Comparison of ENCODE assay signal across 23 cellular contexts in genomic region chr2:42324244-42324643, GRCh38. TPM values are rescaled to one million over a fixed set of nuclear protein-coding genes. Genes with fewer than 3 reads are reported as not detected.
DNase-seq lines count a peak whose midpoint lies in the region; ATAC-seq, FAIRE-seq and TF ChIP-seq lines count a peak whose summit lies in the region.
"Had no signal": no experiment of that assay in that cellular context is flagged by ENCODE, and none has a peak within 500 bp of the region (broad histone marks: within the 10 kb centered on the region; RNA-seq: fewer than 3 reads in every experiment).

No MANE protein-coding gene starts in this region.

- WGBS in HepG2 (ENCODE audit: low lambda C conversion rate): 98% methylated on average over 4 of the region's 4 CpGs
- WGBS in right lobe of liver (ENCODE audit: insufficient coverage, low coverage, low lambda C conversion rate, missing lambda C conversion rate): 100% methylated on average over 3 of the region's 4 CpGs

- no peaks in the 10 kb centered on the region for H3K27me3 Mint-ChIP-seq in Caco-2 (ENCODE audit: insufficient read depth, unreplicated experiment)
- H3K27me3 Mint-ChIP-seq in activated T-helper 17 cell treated with anti-CD3 and anti-CD28 coated beads, Interleukin-2, amount 50 U/mL, for 72 hours: no peaks in the 10 kb centered on the region
- H3K27me3 Mint-ChIP-seq in glutamatergic neuron (ENCODE audit: unreplicated experiment): no peaks in the 10 kb centered on the region

- no peak overlapping the region for H3K9ac ChIP-seq in HepG2 (ENCODE audit: insufficient read depth, low read depth, low read length)
- H3K9ac ChIP-seq: BLaER1 had no signal

- in situ Hi-C loops in HepG2 (cut with HindIII; ENCODE audit: extremely low pct_ligation_motif_present, low pct_unique_long_range_greater_than_20kb): no loop called here

- H3K4me1 ChIP-seq in HepG2 (ENCODE audit: insufficient read depth, low read length) (peaks cover 52% of the 10 kb centered on the region), right lobe of liver (peaks cover 0 to 19% (median 3%) of the 10 kb centered on the region in 4 donors), Caco-2 (no peaks in the 10 kb centered on the region)
- H3K4me1 ChIP-seq: BLaER1, SJSA1 had no signal

- no peaks in the 10 kb centered on the region for H3K9me3 ChIP-seq in HepG2 (ENCODE audit: low read length)
- no peaks in the 10 kb centered on the region for H3K9me3 ChIP-seq in right lobe of liver
- H3K9me3 ChIP-seq in Caco-2: no peaks in the 10 kb centered on the region
- H3K9me3 ChIP-seq: BLaER1, SJSA1 had no signal

- peak overlapping the region; percentile 59 for H3K27ac Mint-ChIP-seq in Caco-2 (ENCODE audit: unreplicated experiment)
- H3K27ac Mint-ChIP-seq in activated T-helper 17 cell treated with anti-CD3 and anti-CD28 coated beads, Interleukin-2, amount 50 U/mL, for 72 hours: peak overlapping the region; percentile 9
- peak overlapping the region; percentile 82 for H3K27ac Mint-ChIP-seq in stimulated activated effector memory CD8-positive, alpha-beta T cell treated with anti-CD3 and anti-CD28 coated beads, Interleukin-12 subunit alpha, Interleukin-12 subunit beta, amount 100 ng/mL, for 72 hours
- H3K27ac Mint-ChIP-seq in glutamatergic neuron (ENCODE audit: unreplicated experiment): no peak overlapping the region

- no peak for FAIRE-seq in HepG2 (lab: Jason Lieb, UNC)
- FAIRE-seq: A204.1, G401.6, H54 had no signal

- H3K27me3 ChIP-seq in HepG2 (ENCODE audit: control insufficient read depth in 1 of 2, insufficient read depth in 2 of 2, low read length in 2 of 2) (no peaks in the 10 kb centered on the region), right lobe of liver (no peaks in the 10 kb centered on the region), Caco-2 (replicated peaks; ENCODE audit: control insufficient read depth, insufficient read depth, low read length) (no peaks in the 10 kb centered on the region)
- H3K27me3 ChIP-seq: BLaER1, SJSA1 had no signal

- H3K4me1 Mint-ChIP-seq in Caco-2 (ENCODE audit: low read depth, unreplicated experiment) (no peaks in the 10 kb centered on the region), glutamatergic neuron (ENCODE audit: low read depth, unreplicated experiment) (no peaks in the 10 kb centered on the region)
- H3K4me1 Mint-ChIP-seq in activated T-helper 17 cell treated with anti-CD3 and anti-CD28 coated beads, Interleukin-2, amount 50 U/mL, for 72 hours: peaks cover 4% of the 10 kb centered on the region
- no peaks in the 10 kb centered on the region for H3K4me1 Mint-ChIP-seq in stimulated activated effector memory CD8-positive, alpha-beta T cell treated with anti-CD3 and anti-CD28 coated beads, Interleukin-12 subunit alpha, Interleukin-12 subunit beta, amount 100 ng/mL, for 72 hours

- TF ChIP-seq POLR2A in HepG2 (IDR thresholded peaks at IDR 0.05; ENCODE audit: insufficient read depth in 1 of 2, low read depth in 2 of 2, low read length in 2 of 2) (no peak), right lobe of liver (IDR thresholded peaks at IDR 0.05) (no peak)

- POLR2A ChIA-PET in HepG2 (lab: Yijun Ruan, JAX) (no interaction called here), Caco-2 (lab: Charles Lee) (no interaction called here)

- H2AFZ ChIP-seq in HepG2 (ENCODE audit: low read length): no peak overlapping the region
- H2AFZ ChIP-seq: PC-9 had no signal

- CTCF ChIA-PET in HepG2 (lab: Yijun Ruan, JAX; ENCODE audit: low intra/inter-chr PET ratio, low total read pairs): no interaction called here
- CTCF ChIA-PET in Caco-2 (lab: Charles Lee): no interaction called here

- TF ChIP-seq EP300 in HepG2 (IDR thresholded peaks at IDR 0.05; ENCODE audit: low read depth in 2 of 2, low read length in 2 of 2) (no peak), HepG2 (CRISPR knock-in tag; IDR thresholded peaks at IDR 0.05; ENCODE audit: borderline replicate concordance) (no peak)

- H3K4me2 ChIP-seq in HepG2 (ENCODE audit: low read depth, low read length): no peak overlapping the region
- H3K4me2 ChIP-seq: BLaER1, PC-9 had no signal

- BruUV-seq in HepG2 (replicated peaks; lab: Mats Ljungman, UMichigan) (no TSS peak), Caco-2 (replicated peaks; lab: Mats Ljungman, UMichigan) (no TSS peak)

- peaks cover 57% of the 10 kb centered on the region for H4K20me1 ChIP-seq in HepG2 (ENCODE audit: insufficient read depth, low read length)
- H4K20me1 ChIP-seq: BLaER1 had no signal

- TF ChIP-seq RAD21 in HepG2 (CRISPR knock-in tag; IDR thresholded peaks at IDR 0.05): no peak

- DNase-seq in HepG2 (ENCODE audit: low spot score): no peak
- no peak for DNase-seq in right lobe of liver
- no peak for DNase-seq in Caco-2
- no peak for DNase-seq in stimulated activated effector memory CD8-positive, alpha-beta T cell treated with anti-CD3 and anti-CD28 coated beads, Interleukin-12 subunit alpha, Interleukin-12 subunit beta, amount 100 ng/mL, for 72 hours (ENCODE audit: low spot score in 2 of 2)
- no peak for DNase-seq in glutamatergic neuron
- no peak for DNase-seq in glomerular visceral epithelial cell (ENCODE audit: extremely low spot score)
- DNase-seq: KBM-7, MV-4-11, NCI-H1105 treated with DMSO at 0.1 percent for 48 hours, NCI-H146, NCI-H2029, NCI-H446, NCI-H526, NCI-H82, PC-9 had no signal

- H3K9me3 Mint-ChIP-seq in Caco-2 (ENCODE audit: unreplicated experiment) (no peaks in the 10 kb centered on the region), glutamatergic neuron (ENCODE audit: unreplicated experiment) (no peaks in the 10 kb centered on the region)
- H3K9me3 Mint-ChIP-seq in activated T-helper 17 cell treated with anti-CD3 and anti-CD28 coated beads, Interleukin-2, amount 50 U/mL, for 72 hours: no peaks in the 10 kb centered on the region
- H3K9me3 Mint-ChIP-seq in stimulated activated effector memory CD8-positive, alpha-beta T cell treated with anti-CD3 and anti-CD28 coated beads, Interleukin-12 subunit alpha, Interleukin-12 subunit beta, amount 100 ng/mL, for 72 hours: no peaks in the 10 kb centered on the region

- H3K4me3 ChIP-seq in HepG2 (replicated peaks in 1 of 3; ENCODE audit: insufficient read depth in 1 of 3, low read depth in 2 of 3, low read length in 3 of 3) (no peak overlapping the region), right lobe of liver (no peak overlapping the region), Caco-2 (ENCODE audit: low read depth, low read length) (no peak overlapping the region)
- H3K4me3 ChIP-seq: BLaER1, PC-9, SJSA1 had no signal

- peak overlapping the region; percentile 4 for H3K27ac ChIP-seq in HepG2 (ENCODE audit: extremely low read length, insufficient read depth, low read length)
- H3K27ac ChIP-seq in right lobe of liver: no peak overlapping the region
- H3K27ac ChIP-seq: BLaER1, PC-9, SJSA1 had no signal

- no peak for TF ChIP-seq CTCF in HepG2 (CRISPR knock-in tag; IDR thresholded peaks at IDR 0.05)
- TF ChIP-seq CTCF in right lobe of liver (IDR thresholded peaks at IDR 0.05): no peak
- no peak for TF ChIP-seq CTCF in Caco-2 (IDR thresholded peaks at IDR 0.05; ENCODE audit: insufficient read depth in 1 of 2, low read depth in 1 of 2, low read length in 1 of 2, severe bottlenecking in 1 of 2, unreplicated experiment in 1 of 2)
- TF ChIP-seq CTCF in glutamatergic neuron (IDR thresholded peaks at IDR 0.05; ENCODE audit: partially characterized antibody, unreplicated experiment): no peak

- intact Hi-C loops in HepG2 (cut with micrococcal nuclease; ENCODE audit: unreplicated experiment): no loop called here
- intact Hi-C loops in right lobe of liver (cut with DNase I): no loop called here
- intact Hi-C loops in Caco-2 (cut with micrococcal nuclease; ENCODE audit: unreplicated experiment): no loop called here

- H3K36me3 ChIP-seq in HepG2 (replicated peaks in 1 of 2; ENCODE audit: control insufficient read depth in 1 of 2, insufficient read depth in 2 of 2, low read length in 2 of 2): peaks cover 24 to 91% of the 10 kb centered on the region in 2 experiments
- H3K36me3 ChIP-seq in right lobe of liver: peaks cover 0 to 11% (median 4%) of the 10 kb centered on the region in 4 donors
- H3K36me3 ChIP-seq in Caco-2 (ENCODE audit: control insufficient read depth, insufficient read depth, low read length): no peaks in the 10 kb centered on the region; the same call in 1 of the 2 replicates

- no peak overlapping the region for H3K4me3 Mint-ChIP-seq in Caco-2 (ENCODE audit: unreplicated experiment)
- H3K4me3 Mint-ChIP-seq in activated T-helper 17 cell treated with anti-CD3 and anti-CD28 coated beads, Interleukin-2, amount 50 U/mL, for 72 hours: no peak overlapping the region
- H3K4me3 Mint-ChIP-seq in stimulated activated effector memory CD8-positive, alpha-beta T cell treated with anti-CD3 and anti-CD28 coated beads, Interleukin-12 subunit alpha, Interleukin-12 subunit beta, amount 100 ng/mL, for 72 hours: no peak overlapping the region
- H3K4me3 Mint-ChIP-seq in glutamatergic neuron (ENCODE audit: unreplicated experiment): no peak overlapping the region

- peaks cover 81% of the 10 kb centered on the region for H3K36me3 Mint-ChIP-seq in Caco-2 (ENCODE audit: insufficient read depth, unreplicated experiment)
- H3K36me3 Mint-ChIP-seq in activated T-helper 17 cell treated with anti-CD3 and anti-CD28 coated beads, Interleukin-2, amount 50 U/mL, for 72 hours (ENCODE audit: low read depth): peaks cover 93% of the 10 kb centered on the region
- H3K36me3 Mint-ChIP-seq in stimulated activated effector memory CD8-positive, alpha-beta T cell treated with anti-CD3 and anti-CD28 coated beads, Interleukin-12 subunit alpha, Interleukin-12 subunit beta, amount 100 ng/mL, for 72 hours: peaks cover 66% of the 10 kb centered on the region
- no peaks in the 10 kb centered on the region for H3K36me3 Mint-ChIP-seq in glutamatergic neuron (ENCODE audit: unreplicated experiment)

- no peaks in the 10 kb centered on the region for H3K79me2 ChIP-seq in HepG2 (ENCODE audit: insufficient read depth, low read length)

- ATAC-seq in HepG2: peak; percentile 28
- no peak for ATAC-seq in right lobe of liver
- no peak for ATAC-seq in activated T-helper 17 cell treated with anti-CD3 and anti-CD28 coated beads, Interleukin-2, amount 50 U/mL, for 72 hours (replicated peaks)
- ATAC-seq in stimulated activated effector memory CD8-positive, alpha-beta T cell treated with anti-CD3 and anti-CD28 coated beads, Interleukin-12 subunit alpha, Interleukin-12 subunit beta, amount 100 ng/mL, for 72 hours: no peak
- no peak for ATAC-seq in HG02973 (IDR thresholded peaks at IDR 0.05; ENCODE audit: unreplicated experiment)
- ATAC-seq: Right ventricle myocardium inferior had no signal

RNA-seq across cellular contexts. Expression of gene COX7A2L, which starts 36.8 kb away (rescaled TPM):
- 201 and 272 TPM in 2 replicates for total RNA-seq in HepG2 (2016; rRNA removed; fragmentation: Illumina TruSeq; extraction: Trizol)
- total RNA-seq in HepG2 (2016; cell fraction: cytosol; rRNA removed; fragmentation: Illumina TruSeq; extraction: Trizol; ENCODE audit: low read depth): 111 and 117 TPM in 2 replicates
- total RNA-seq in HepG2 (2016; cell fraction: insoluble cytoplasmic fraction; rRNA removed; fragmentation: Illumina TruSeq; extraction: Trizol): 197 and 297 TPM in 2 replicates
- total RNA-seq in HepG2 (2016; cell fraction: membrane; rRNA removed; fragmentation: Illumina TruSeq; extraction: Trizol): 232 and 238 TPM in 2 replicates
- total RNA-seq in HepG2 (2016; cell fraction: nucleus; rRNA removed; fragmentation: Illumina TruSeq; extraction: Trizol): 71.7 and 82.5 TPM in 2 replicates
- polyA plus RNA-seq in HepG2 (2011; rRNA removed): 122 and 155 TPM in 2 replicates
- 137 and 167 TPM in 2 replicates for polyA plus RNA-seq in HepG2 (2011; cell fraction: cytosol; rRNA removed)
- 30.5 and 38.2 TPM in 2 replicates for polyA plus RNA-seq in HepG2 (2011; cell fraction: nucleus; rRNA removed)
- 187 and 191 TPM in 2 replicates for polyA plus RNA-seq in HepG2 (2012)
- 119 TPM in 2 replicates for polyA plus RNA-seq in HepG2 (2016; cell fraction: cytosol; fragmentation: Illumina TruSeq; extraction: Trizol; ENCODE audit: low read depth)
- 279 and 314 TPM in 2 replicates for polyA plus RNA-seq in HepG2 (2016; cell fraction: insoluble cytoplasmic fraction; fragmentation: Illumina TruSeq; extraction: Trizol; ENCODE audit: low read depth)
- 211 and 215 TPM in 2 replicates for polyA plus RNA-seq in HepG2 (2016; cell fraction: membrane; fragmentation: Illumina TruSeq; extraction: Trizol; ENCODE audit: low read depth)
- polyA plus RNA-seq in HepG2 (2016; cell fraction: nucleus; fragmentation: Illumina TruSeq; extraction: Trizol; ENCODE audit: insufficient read depth, low read depth): 118 and 123 TPM in 2 replicates
- 66.1 and 73.1 TPM in 2 replicates for polyA minus RNA-seq in HepG2 (2011; rRNA and poly(A)+ RNA removed; ENCODE audit: low replicate concordance)
- 41.1 and 44.7 TPM in 2 replicates for polyA minus RNA-seq in HepG2 (2011; cell fraction: cytosol; rRNA and poly(A)+ RNA removed)
- 22.7 and 28.1 TPM in 2 replicates for polyA minus RNA-seq in HepG2 (2011; cell fraction: nucleus; rRNA and poly(A)+ RNA removed)
- total RNA-seq in right lobe of liver: 10 to 100 TPM; 37.5 to 97.0 (median 57.6) TPM
- 117 and 125 TPM in 2 replicates for total RNA-seq in Caco-2 (2022)
- total RNA-seq in activated T-helper 17 cell treated with anti-CD3 and anti-CD28 coated beads, Interleukin-2, amount 50 U/mL, for 72 hours: 10 to 100 TPM; 60.7 to 94.8 TPM
- 98.8 TPM for total RNA-seq in glutamatergic neuron (ENCODE audit: unreplicated experiment)
